8 cellular contexts compared by ENCODE assay signal in genomic region chr19:8615813-8616596, GRCh38. TPM values are rescaled to one million over a fixed set of nuclear protein-coding genes. Genes with fewer than 3 reads are reported as not detected.
DNase-seq lines count a peak whose midpoint lies in the region; ATAC-seq and TF ChIP-seq lines count a peak whose summit lies in the region.

No MANE protein-coding gene starts in this region.

- H3F3A ChIP-seq in OCI-LY1 (ENCODE audit: insufficient read depth, low read length) = no peaks in the 10 kb centered on the region

- H3K4me1 ChIP-seq in OCI-LY1 (ENCODE audit: insufficient read depth, low read length, severe bottlenecking) (no peaks in the 10 kb centered on the region), fibroblast of lung (ENCODE audit: control insufficient read depth, extremely low read depth, insufficient read depth, low read length) (no peaks in the 10 kb centered on the region), ovary (ENCODE audit: insufficient read depth) (peaks cover 4% of the 10 kb centered on the region)

- H3K27ac ChIP-seq in OCI-LY1 (ENCODE audit: low read depth, low read length, poor library complexity, severe bottlenecking) (no peak overlapping the region), fibroblast of lung (ENCODE audit: insufficient read depth, low read length) (no peak overlapping the region), ovary (no peak overlapping the region)

- H3K36me3 ChIP-seq in OCI-LY1 (ENCODE audit: insufficient read depth, low read length) (no peaks in the 10 kb centered on the region), fibroblast of lung (ENCODE audit: control insufficient read depth, insufficient read depth, low read length) (no peaks in the 10 kb centered on the region), ovary (no peaks in the 10 kb centered on the region)

- no peaks in the 10 kb centered on the region for H3K79me2 ChIP-seq in OCI-LY1 (ENCODE audit: insufficient read depth, low read length)
- no peaks in the 10 kb centered on the region for H3K79me2 ChIP-seq in fibroblast of lung (ENCODE audit: control insufficient read depth, insufficient read depth, low read length)

- WGBS in ovary, 3 donors = 23 to 33% (median 31%) methylated on average over 23 of the region's 23 CpGs

- TF ChIP-seq CTCF in OCI-LY1 (IDR thresholded peaks at IDR 0.05; ENCODE audit: low read length) (peak; percentile 83), fibroblast of lung (conservative IDR thresholded peaks at IDR 0.05 in 1 of 2, IDR thresholded peaks at IDR 0.05 in 1 of 2; ENCODE audit: low read depth in 1 of 2, low read length in 2 of 2) (peak; percentile 96 to 99), ovary (IDR thresholded peaks at IDR 0.05) (peak; percentile 26 to 66 (median 61))

- no peak overlapping the region for H3K4me2 ChIP-seq in OCI-LY1 (ENCODE audit: low read length)
- no peak overlapping the region for H3K4me2 ChIP-seq in fibroblast of lung (ENCODE audit: extremely low read depth, insufficient read depth, low read length)

- H4K20me1 ChIP-seq in OCI-LY1 (ENCODE audit: insufficient read depth, low read length) = no peaks in the 10 kb centered on the region
- H4K20me1 ChIP-seq in fibroblast of lung (ENCODE audit: control insufficient read depth, extremely low read depth, insufficient read depth, low read length) = no peaks in the 10 kb centered on the region

- no peaks in the 10 kb centered on the region for H3K27me3 ChIP-seq in OCI-LY1 (ENCODE audit: insufficient read depth, low read length)
- no peaks in the 10 kb centered on the region for H3K27me3 ChIP-seq in fibroblast of lung (ENCODE audit: control insufficient read depth, insufficient read depth, low read length)
- H3K27me3 ChIP-seq in ovary = no peaks in the 10 kb centered on the region

- DNase-seq in NCI-H2196 (lab: John Stamatoyannopoulos, UW; ENCODE audit: unreplicated experiment) (peak; percentile 22), NCI-H2196 treated with DMSO at 0.1 percent for 48 hours (lab: John Stamatoyannopoulos, UW; ENCODE audit: unreplicated experiment) (no peak), activated T-cell treated with anti-CD3 and anti-CD28 coated beads for 4 hours (peak; percentile 45), fibroblast of lung (ENCODE audit: low read depth in 2 of 2) (peak; percentile 45 to 51), ovary (peak in 4 of 5 donors; percentile 25 to 65 (median 51)), NCI-H510A (lab: John Stamatoyannopoulos, UW) (no peak)

- no peak overlapping the region for H3K9ac ChIP-seq in OCI-LY1 (ENCODE audit: low read length)
- H3K9ac ChIP-seq in fibroblast of lung (ENCODE audit: insufficient read depth, low read length) = no peak overlapping the region

- TF ChIP-seq EP300 in ovary (IDR thresholded peaks at IDR 0.05) = no peak

- no peak for TF ChIP-seq POLR2A in ovary (IDR thresholded peaks at IDR 0.05)

- H3K4me3 ChIP-seq in OCI-LY1 (ENCODE audit: low read depth, low read length, poor library complexity, severe bottlenecking) (no peak overlapping the region), fibroblast of lung (replicated peaks in 1 of 4; ENCODE audit: control extremely low read depth in 1 of 4, insufficient read depth in 1 of 4, low read depth in 3 of 4, low read length in 4 of 4) (no peak overlapping the region), ovary (no peak overlapping the region)

- ATAC-seq in GM18498 (IDR thresholded peaks at IDR 0.05; ENCODE audit: unreplicated experiment) = no peak

- H3K9me3 ChIP-seq in OCI-LY1 (ENCODE audit: low read length) = no peaks in the 10 kb centered on the region
- no peaks in the 10 kb centered on the region for H3K9me3 ChIP-seq in fibroblast of lung (ENCODE audit: control insufficient read depth, insufficient read depth, low read depth, low read length)
- H3K9me3 ChIP-seq in ovary = no peaks in the 10 kb centered on the region

- H2AFZ ChIP-seq in OCI-LY1 (ENCODE audit: low read length) (no peak overlapping the region), fibroblast of lung (ENCODE audit: low read length) (no peak overlapping the region)

- intact Hi-C loops in ovary (cut with DNase I) = loop anchor here in 1 of 4 donors (10.0 kb wide), 1 partner anchor 219 kb away; the partner anchor contains the start of genes MBD3L1 and ZNF558

- no peaks in the 10 kb centered on the region for H3K9me2 ChIP-seq in OCI-LY1 (ENCODE audit: low read depth, low read length)

RNA-seq across cellular contexts. Expression of gene ADAMTS10, which starts 5.5 kb away (rescaled TPM):
- total RNA-seq in fibroblast of lung (11.2 and 13.1 TPM in 2 replicates), ovary (10 to 100 TPM; 22.4 to 49.3 (median 37.4) TPM)
- polyA plus RNA-seq in fibroblast of lung (0.81 and 2.0 TPM in 2 replicates), ovary (10 to 100 TPM in 1 of 2 donors, 1 to 10 TPM in 1; 6.2 to 37.5 TPM)
- 0.97 and 3.3 TPM in 2 replicates for polyA plus RNA-seq in fibroblast of lung (2012)
- polyA minus RNA-seq in fibroblast of lung (ENCODE audit: low replicate concordance) = 3.6 and 15.7 TPM in 2 replicates

RNA-seq across cellular contexts. Expression of gene NFILZ, which starts 14.4 kb away (rescaled TPM):
- total RNA-seq in fibroblast of lung (not detected in 2 replicates), ovary (not detected)
- polyA plus RNA-seq in fibroblast of lung (not detected in 2 replicates), ovary (not detected)
- polyA plus RNA-seq in fibroblast of lung (2012) = not detected in 2 replicates
- not detected in 2 replicates for polyA minus RNA-seq in fibroblast of lung (ENCODE audit: low replicate concordance)

RNA-seq across cellular contexts. Expression of gene MYO1F, which starts 38.8 kb away (rescaled TPM):
- under 0.01 and 0.17 TPM in 2 replicates for total RNA-seq in fibroblast of lung
- polyA plus RNA-seq in fibroblast of lung = 0.03 and 0.08 TPM in 2 replicates
- 0.67 and 0.83 TPM in 2 replicates for polyA plus RNA-seq in fibroblast of lung (2012)
- polyA minus RNA-seq in fibroblast of lung (ENCODE audit: low replicate concordance) = 1.5 TPM in 1 of 2 replicates, not detected in the other
- 10 to 100 TPM in 2 of 7 donors, 1 to 10 TPM in 5; 3.5 to 13.6 (median 5.4) TPM for total RNA-seq in ovary
- 1 to 10 TPM; 4.0 to 7.8 TPM for polyA plus RNA-seq in ovary

Comparison
In these comparisons a context has a peak if more than half of its experiments do, and no peak if none do; other contexts are left out.
1. DNase-seq: peak in NCI-H2196 (single experiment), activated T-cell treated with anti-CD3 and anti-CD28 coated beads for 4 hours (single experiment), fibroblast of lung (2 of 2) and ovary (4 of 5); none in NCI-H2196 treated with DMSO at 0.1 percent for 48 hours (single experiment) and NCI-H510A (single experiment).
2. Peak in every context shown above with its lines, with median percentiles within 50 percentile points of each other: CTCF ChIP-seq.